ENCODE assay signal across 11 cellular contexts in genomic region chr5:106094128-106094726, GRCh38.
A peak's percentile ranks its signal among the peaks of the same experiment; 100 is the strongest.
DNase-seq lines count a peak whose midpoint lies in the region; ATAC-seq and TF ChIP-seq lines count a peak whose summit lies in the region.
"Had no signal": no experiment of that assay in that cellular context is flagged by ENCODE, and none has a peak within 500 bp of the region (broad histone marks: within the 10 kb centered on the region; RNA-seq: fewer than 3 reads in every experiment).

No MANE protein-coding gene starts in this region.

- H3K27me3 ChIP-seq in spleen (replicated peaks in 1 of 7): no peaks in the 10 kb centered on the region

- DNase-seq in Caki2 (ENCODE audit: low read depth): peak; percentile 14
- DNase-seq in NCI-H1436 treated with DMSO at 0.1 percent for 48 hours (lab: John Stamatoyannopoulos, UW): peak; percentile 94
- DNase-seq in SHP77 (lab: John Stamatoyannopoulos, UW): peak; percentile 30 to 74
- peak; percentile 73 to 93 for DNase-seq in foreskin fibroblast
- no peak for DNase-seq in NCI-H187 (lab: John Stamatoyannopoulos, UW)
- DNase-seq in spleen: no peak
- DNase-seq: aorta; CD4-positive, CD25-positive, alpha-beta regulatory T cell; NCI-H524 treated with DMSO at 0.1 percent for 48 hours had no signal

- 68 to 88% (median 78%) methylated on average over 5 of the region's 5 CpGs for WGBS in spleen, 5 donors

- H3K4me3 ChIP-seq in foreskin fibroblast (ENCODE audit: low read depth in 1 of 2, low read length in 2 of 2) (no peak overlapping the region), spleen (no peak overlapping the region)

- no peak overlapping the region for H3K27ac ChIP-seq in spleen

- H3K9me3 ChIP-seq in spleen: no peaks in the 10 kb centered on the region

- no peak for ATAC-seq in HG03520 (IDR thresholded peaks at IDR 0.05; ENCODE audit: unreplicated experiment)
- no peak for ATAC-seq in GM18519 (IDR thresholded peaks at IDR 0.05; ENCODE audit: low FRiP score, unreplicated experiment)

- no peak for TF ChIP-seq CTCF in foreskin fibroblast (IDR thresholded peaks at IDR 0.05; ENCODE audit: low read depth, low read length)
- no peak for TF ChIP-seq CTCF in spleen (IDR thresholded peaks at IDR 0.05 in 8 of 11, conservative IDR thresholded peaks at IDR 0.05 in 3 of 11)

- no peaks in the 10 kb centered on the region for H3K4me1 ChIP-seq in spleen

- no peaks in the 10 kb centered on the region for H3K36me3 ChIP-seq in spleen

- no peak for TF ChIP-seq POLR2A in spleen (IDR thresholded peaks at IDR 0.05)

- in situ Hi-C loops in Caki2 (cut with HindIII; ENCODE audit: low pct_unique_long_range_greater_than_20kb, low sequenced_read_pairs): no loop called here

- intact Hi-C loops in spleen (cut with DNase I; ENCODE audit: low total_unique reads): no loop called here

Comparison
In these comparisons a context has a peak if more than half of its experiments do, and no peak if none do; other contexts are left out.
1. DNase-seq: peak in Caki2 (single experiment), NCI-H1436 treated with DMSO at 0.1 percent for 48 hours (single experiment), SHP77 (2 of 2) and foreskin fibroblast (2 of 2); none in NCI-H187 (0 of 2) and spleen (single experiment).